In genomic region chr22:22922092-22922953, GRCh38 we compare ENCODE assay signal across 11 cellular contexts. TPM values are rescaled to one million over a fixed set of nuclear protein-coding genes. Genes with fewer than 3 reads are reported as not detected.
DNase-seq lines count a peak whose midpoint lies in the region; ATAC-seq, FAIRE-seq and TF ChIP-seq lines count a peak whose summit lies in the region.
"Not testable (repeated sequence)": the region's sequence is repeated elsewhere in the genome, so short reads cannot be mapped to it uniquely, and the experiment has no call there.
"Had no signal": no experiment of that assay in that cellular context is flagged by ENCODE, and none has a peak within 500 bp of the region (broad histone marks: within the 10 kb centered on the region; RNA-seq: fewer than 3 reads in every experiment).

No MANE protein-coding gene starts in this region.

- CTCF ChIA-PET in OCI-LY7 (lab: Charles Lee; ENCODE audit: unreplicated experiment): interaction anchor here (0.6 kb wide), 1 partner anchor 64 kb away, joined by 3 read pairs; no protein-coding TSS in a partner anchor
- CTCF ChIA-PET in K562 (lab: Yijun Ruan, JAX; ENCODE audit: low intra/inter-chr PET ratio): not testable (repeated sequence)

- H3K4me1 ChIP-seq in BLaER1 treated with 17β-estradiol and CSF1 and Interleukin-3, amounts not matched to agents 10 nM and 100 nM: peaks cover 25 to 96% (median 73%) of the 10 kb centered on the region in 10 experiments
- peaks cover 39% of the 10 kb centered on the region for H3K4me1 ChIP-seq in OCI-LY7 (ENCODE audit: insufficient read depth, low read length, poor library complexity, severe bottlenecking)
- not testable (repeated sequence) for H3K4me1 ChIP-seq in K562 (replicated peaks in 1 of 2; ENCODE audit: control insufficient read depth in 2 of 2, insufficient read depth in 2 of 2, low read length in 2 of 2)
- H3K4me1 ChIP-seq in endodermal cell (ENCODE audit: control insufficient read depth, insufficient read depth, low read length): peaks cover 13% of the 10 kb centered on the region

- not testable (repeated sequence) for DNase-seq in OCI-LY7 (ENCODE audit: low spot score); endodermal cell; stimulated activated effector memory CD8-positive, alpha-beta T cell treated with anti-CD3 and anti-CD28 coated beads, Interleukin-12 subunit alpha, Interleukin-12 subunit beta, amount 100 ng/mL, for 72 hours (ENCODE audit: low spot score in 2 of 2)
- DNase-seq in K562 (ENCODE audit: extremely low read depth in 1 of 4, low spot score in 3 of 4): peak in 3 of 4 experiments; percentile 63 to 66 (median 63)

- POLR2A ChIA-PET in OCI-LY7 (lab: Charles Lee) (interaction anchor here (1.5 kb wide), 1 partner anchor 11 kb away, joined by 4 read pairs; no protein-coding TSS in a partner anchor), K562 (lab: Yijun Ruan, JAX) (interaction anchor here (0.7 to 5.0 kb wide), 4 partner anchors 11 to 167 kb away, joined by 3 to 32 read pairs (median 4); no protein-coding TSS in a partner anchor)

- intact Hi-C loops in OCI-LY7 (cut with micrococcal nuclease; ENCODE audit: unreplicated experiment); K562 (cut with micrococcal nuclease): not testable (repeated sequence)

- H3K9me3 Mint-ChIP-seq in endodermal cell; stimulated activated effector memory CD8-positive, alpha-beta T cell treated with anti-CD3 and anti-CD28 coated beads, Interleukin-12 subunit alpha, Interleukin-12 subunit beta, amount 100 ng/mL, for 72 hours: not testable (repeated sequence)

- BruUV-seq in OCI-LY7 (replicated peaks; lab: Mats Ljungman, UMichigan); K562 (replicated peaks; lab: Mats Ljungman, UMichigan): not testable (repeated sequence)

- H3K79me2 ChIP-seq in OCI-LY7 (ENCODE audit: insufficient read depth, low read depth, low read length); K562 (ENCODE audit: control insufficient read depth, insufficient read depth, low read length): not testable (repeated sequence)

- not testable (repeated sequence) for H3K4me3 ChIP-seq in BLaER1 treated with 17β-estradiol and CSF1 and Interleukin-3, amounts not matched to agents 10 nM and 100 nM; OCI-LY7 (ENCODE audit: low read depth, low read length, poor library complexity, severe bottlenecking); K562; endodermal cell (ENCODE audit: low read length)

- not testable (repeated sequence) for H2AFZ ChIP-seq in OCI-LY7 (ENCODE audit: low read length); K562 (ENCODE audit: low read depth, low read length)

- not testable (repeated sequence) for H3K36me3 Mint-ChIP-seq in endodermal cell (ENCODE audit: low read depth); stimulated activated effector memory CD8-positive, alpha-beta T cell treated with anti-CD3 and anti-CD28 coated beads, Interleukin-12 subunit alpha, Interleukin-12 subunit beta, amount 100 ng/mL, for 72 hours

- peak overlapping the region in 2 of 11 experiments; percentile 30 to 44; a peak in 2 of 22 replicates for H3K27ac ChIP-seq in BLaER1 treated with 17β-estradiol and CSF1 and Interleukin-3, amounts not matched to agents 10 nM and 100 nM
- H3K27ac ChIP-seq in OCI-LY7 (ENCODE audit: low read depth, low read length, poor library complexity, severe bottlenecking); K562 (ENCODE audit: extremely low read depth, low read depth, low read length); endodermal cell (ENCODE audit: low read depth, low read length): not testable (repeated sequence)

- H4K20me1 ChIP-seq in BLaER1 treated with 17β-estradiol and CSF1 and Interleukin-3, amounts not matched to agents 10 nM and 100 nM; OCI-LY7 (ENCODE audit: insufficient read depth, low read length): not testable (repeated sequence)
- H4K20me1 ChIP-seq in K562 (replicated peaks; ENCODE audit: control insufficient read depth, insufficient read depth, low read length): peaks cover 80% of the 10 kb centered on the region

- H3K9ac ChIP-seq in BLaER1 treated with 17β-estradiol and CSF1 and Interleukin-3, amounts not matched to agents 10 nM and 100 nM; K562 (ENCODE audit: insufficient read depth in 1 of 2, low read depth in 2 of 2, low read length in 2 of 2); endodermal cell (ENCODE audit: extremely low read depth, low read length, poor library complexity, severe bottlenecking): not testable (repeated sequence)

- in situ Hi-C loops in K562 (cut with MboI): not testable (repeated sequence)

- 2% methylated on average over 15 of the region's 16 CpGs for WGBS in K562 (ENCODE audit: insufficient coverage, low coverage, missing lambda C conversion rate)
- 93 to 100% methylated on average over 1 to 13 of the region's 16 CpGs for WGBS in endodermal cell (ENCODE audit: insufficient coverage in 1 of 2, insufficient read length in 1 of 2), 2 experiments

- H3K9me1 ChIP-seq in K562 (ENCODE audit: control insufficient read depth, insufficient read depth, low read length): not testable (repeated sequence)

- peak overlapping the region; percentile 24 for H3K27ac Mint-ChIP-seq in endodermal cell
- peak overlapping the region; percentile 72 for H3K27ac Mint-ChIP-seq in stimulated activated effector memory CD8-positive, alpha-beta T cell treated with anti-CD3 and anti-CD28 coated beads, Interleukin-12 subunit alpha, Interleukin-12 subunit beta, amount 100 ng/mL, for 72 hours

- H3K9me2 ChIP-seq in OCI-LY7 (ENCODE audit: insufficient read depth, low read length): not testable (repeated sequence)

- not testable (repeated sequence) for ATAC-seq in K562; stimulated activated effector memory CD8-positive, alpha-beta T cell treated with anti-CD3 and anti-CD28 coated beads, Interleukin-12 subunit alpha, Interleukin-12 subunit beta, amount 100 ng/mL, for 72 hours

- H3K4me2 ChIP-seq in BLaER1 treated with 17β-estradiol and CSF1 and Interleukin-3, amounts not matched to agents 10 nM and 100 nM: peak overlapping the region in 9 of 11 experiments; percentile 10 to 60 (median 54); a peak in 14 of 22 replicates
- H3K4me2 ChIP-seq in OCI-LY7 (ENCODE audit: low read length): peak overlapping the region; percentile 13; the same call in 1 of the 2 replicates
- not testable (repeated sequence) for H3K4me2 ChIP-seq in K562 (ENCODE audit: insufficient read depth, low read length)

- not testable (repeated sequence) for H3K4me3 Mint-ChIP-seq in endodermal cell; stimulated activated effector memory CD8-positive, alpha-beta T cell treated with anti-CD3 and anti-CD28 coated beads, Interleukin-12 subunit alpha, Interleukin-12 subunit beta, amount 100 ng/mL, for 72 hours

- H3K36me3 ChIP-seq in BLaER1 treated with 17β-estradiol and CSF1 and Interleukin-3, amounts not matched to agents 10 nM and 100 nM; OCI-LY7 (ENCODE audit: insufficient read depth, low read length); K562 (ENCODE audit: control insufficient read depth, insufficient read depth, low read length); endodermal cell (ENCODE audit: control insufficient read depth, insufficient read depth, low read length): not testable (repeated sequence)

- not testable (repeated sequence) for H3K9me3 ChIP-seq in BLaER1 treated with 17β-estradiol and CSF1 and Interleukin-3, amounts not matched to agents 10 nM and 100 nM (replicated peaks in 1 of 11); OCI-LY7 (ENCODE audit: low read length); K562 (replicated peaks; ENCODE audit: control insufficient read depth, insufficient read depth, low read depth, low read length); endodermal cell (ENCODE audit: control insufficient read depth, low read length)

- not testable (repeated sequence) for FAIRE-seq in K562 (lab: Jason Lieb, UNC)

- TF ChIP-seq CTCF in OCI-LY7 (conservative IDR thresholded peaks at IDR 0.05; ENCODE audit: low read length); K562 (IDR thresholded peaks at IDR 0.05 in 2 of 3, conservative IDR thresholded peaks at IDR 0.05 in 1 of 3; ENCODE audit: insufficient read depth in 2 of 3, low read depth in 1 of 3, low read length in 3 of 3); endodermal cell (conservative IDR thresholded peaks at IDR 0.05): not testable (repeated sequence)

- H3K27me3 Mint-ChIP-seq in endodermal cell (ENCODE audit: insufficient read depth): peaks cover 28% of the 10 kb centered on the region

- TF ChIP-seq EP300 in K562 (IDR thresholded peaks at IDR 0.05; ENCODE audit: low read length): not testable (repeated sequence)

- H3K4me1 Mint-ChIP-seq in endodermal cell: peaks cover 27% of the 10 kb centered on the region
- not testable (repeated sequence) for H3K4me1 Mint-ChIP-seq in stimulated activated effector memory CD8-positive, alpha-beta T cell treated with anti-CD3 and anti-CD28 coated beads, Interleukin-12 subunit alpha, Interleukin-12 subunit beta, amount 100 ng/mL, for 72 hours

- TF ChIP-seq POLR2A in GM18526 (IDR thresholded peaks at IDR 0.05; ENCODE audit: extremely low read depth, insufficient read length): peak; percentile 56
- TF ChIP-seq POLR2A in K562 (conservative IDR thresholded peaks at IDR 0.05): not testable (repeated sequence)

- TF ChIP-seq RAD21 in K562 (CRISPR knock-in tag; conservative IDR thresholded peaks at IDR 0.05 in 1 of 2, IDR thresholded peaks at IDR 0.05 in 1 of 2): not testable (repeated sequence)

- not testable (repeated sequence) for H3K27me3 ChIP-seq in BLaER1 treated with 17β-estradiol and CSF1 and Interleukin-3, amounts not matched to agents 10 nM and 100 nM; endodermal cell (ENCODE audit: control insufficient read depth, insufficient read depth, low read length, poor library complexity, severe bottlenecking)
- H3K27me3 ChIP-seq in K562 (ENCODE audit: control insufficient read depth in 2 of 2, insufficient read depth in 2 of 2, low read length in 2 of 2): peaks cover 34 to 84% of the 10 kb centered on the region in 2 experiments

RNA-seq across cellular contexts. Expression of gene IGLL5, which starts 34.7 kb away (rescaled TPM):
- total RNA-seq in OCI-LY7 (2014; rRNA removed; shearing (Covaris generic)): 219 TPM in 2 replicates
- total RNA-seq in OCI-LY7 (2022) (364 and 387 TPM in 2 replicates), K562 (2014; rRNA removed) (not detected in 2 replicates), K562 (2014; rRNA removed; fragmentation: Illumina TruSeq; extraction: Trizol) (not detected in 2 replicates), K562 (2015; rRNA removed; fragmentation: Illumina TruSeq; extraction: Trizol) (not detected in 2 replicates), K562 (2021) (not detected in 2 replicates), endodermal cell (not detected)
- not detected in 2 replicates for total RNA-seq in K562 (2011; cell fraction: chromatin; rRNA removed; ENCODE audit: low replicate concordance)
- not detected in 2 replicates for total RNA-seq in K562 (2011; cell fraction: nucleolus; rRNA removed)
- total RNA-seq in K562 (2011; cell fraction: nucleoplasm; rRNA removed): not detected in 2 replicates
- polyA plus RNA-seq in K562 (2011; rRNA removed) (not detected in 2 replicates), K562 (2014; fragmentation: Illumina TruSeq; extraction: Trizol) (not detected in 2 replicates), K562 (2014; fragmentation: Nextera tagmentation; extraction: Ambion mirVana) (not detected), K562 (2014; rRNA removed) (not detected in 2 replicates)
- polyA plus RNA-seq in K562 (2011; cell fraction: cytosol; rRNA removed): not detected in 2 replicates
- polyA plus RNA-seq in K562 (2011; cell fraction: nucleus; rRNA removed): not detected in 2 replicates
- not detected in 2 replicates for polyA plus RNA-seq in K562 (2012)
- not detected in 2 replicates for polyA minus RNA-seq in K562 (2011; rRNA and poly(A)+ RNA removed)
- not detected in 2 replicates for polyA minus RNA-seq in K562 (2011; cell fraction: cytosol; rRNA and poly(A)+ RNA removed)
- not detected in 2 replicates for polyA minus RNA-seq in K562 (2011; cell fraction: nucleus; rRNA and poly(A)+ RNA removed)
- not detected for polyA plus RNA-seq in endodermal cell (2013, experiment 1 of 2)
- not detected for polyA plus RNA-seq in endodermal cell (2013, experiment 2 of 2)
- total RNA-seq: A172; CD4-positive, alpha-beta memory T cell; GM23248; H4; HT-29 had no signal
- polyA plus RNA-seq: GM23248 had no signal

Comparison
In these comparisons a context has a peak if more than half of its experiments do, and no peak if none do; other contexts are left out.
1. RNA of gene IGLL5, which starts 34.7 kb away (total RNA-seq): 219 to 387 TPM in OCI-LY7; not detected in K562 and not detected in endodermal cell; every median in the first group is over 100 times any median in the second.